Comparison of ENCODE assay signal across 22 cellular contexts in genomic region chr13:25689539-25689938, GRCh38.
"Had no signal": no experiment of that assay in that cellular context is flagged by ENCODE, and none has a peak within 500 bp of the region (broad histone marks: within the 10 kb centered on the region; RNA-seq: fewer than 3 reads in every experiment).

No MANE protein-coding gene starts in this region.

- H3K9me3 ChIP-seq: heart left ventricle, mucosa of descending colon, prostate gland, right lobe of liver, testis, tibial nerve had no signal

- H3K79me2 ChIP-seq: parathyroid adenoma had no signal

- ATAC-seq: foreskin keratinocyte; heart left ventricle; mucosa of descending colon; right lobe of liver; stimulated activated naive B cell treated with anti-CD40 and anti-IgM and Interleukin-4, amounts not matched to agents 10 μg/mL and 1 μg/mL and 100 μg/mL, for 72 hours; stimulated activated naive CD8-positive, alpha-beta T cell treated with anti-CD3 and anti-CD28 coated beads, Interleukin-15, amount 100 ng/mL, for 72 hours had no signal

- H3K4me1 Mint-ChIP-seq: stimulated activated naive B cell treated with anti-CD40 and anti-IgM and Interleukin-4, amounts not matched to agents 10 μg/mL and 1 μg/mL and 100 μg/mL, for 72 hours; stimulated activated naive CD8-positive, alpha-beta T cell treated with anti-CD3 and anti-CD28 coated beads, Interleukin-15, amount 100 ng/mL, for 72 hours had no signal

- H3K4me3 Mint-ChIP-seq: dendritic cell treated with granulocyte-macrophage colony-stimulating factor and Interleukin-4, amounts not matched to agents 40 ng/mL and 50 ng/mL, for 4 days; nephron progenitor cell; stimulated activated naive B cell treated with anti-CD40 and anti-IgM and Interleukin-4, amounts not matched to agents 10 μg/mL and 1 μg/mL and 100 μg/mL, for 72 hours; stimulated activated naive CD8-positive, alpha-beta T cell treated with anti-CD3 and anti-CD28 coated beads, Interleukin-15, amount 100 ng/mL, for 72 hours had no signal

- H3K27ac Mint-ChIP-seq: dendritic cell treated with granulocyte-macrophage colony-stimulating factor and Interleukin-4, amounts not matched to agents 40 ng/mL and 50 ng/mL, for 4 days; nephron progenitor cell; stimulated activated naive B cell treated with anti-CD40 and anti-IgM and Interleukin-4, amounts not matched to agents 10 μg/mL and 1 μg/mL and 100 μg/mL, for 72 hours; stimulated activated naive CD8-positive, alpha-beta T cell treated with anti-CD3 and anti-CD28 coated beads, Interleukin-15, amount 100 ng/mL, for 72 hours had no signal

- H3K4me1 ChIP-seq: foreskin keratinocyte, parathyroid adenoma, prostate gland, right lobe of liver, testis had no signal

- H2AFZ ChIP-seq: parathyroid adenoma had no signal

- H3K27me3 Mint-ChIP-seq: dendritic cell treated with granulocyte-macrophage colony-stimulating factor and Interleukin-4, amounts not matched to agents 40 ng/mL and 50 ng/mL, for 4 days had no signal

- H3K36me3 Mint-ChIP-seq: stimulated activated naive B cell treated with anti-CD40 and anti-IgM and Interleukin-4, amounts not matched to agents 10 μg/mL and 1 μg/mL and 100 μg/mL, for 72 hours had no signal

- H3K9ac ChIP-seq: parathyroid adenoma had no signal

- H3K36me3 ChIP-seq: heart left ventricle, prostate gland, right lobe of liver, tibial nerve had no signal

- DNase-seq: cerebellar nuclear complex; foreskin keratinocyte; heart left ventricle; hippocampal formation; kidney glomerular epithelial cell; mesendoderm; mucosa of descending colon; nephron progenitor cell; retina; right lobe of liver; stimulated activated CD4-positive, alpha-beta T cell treated with anti-CD3 and anti-CD28 coated beads, Interleukin-2, amount 100 ng/mL, for 24 hours; stimulated activated CD4-positive, alpha-beta T cell treated with anti-CD3 and anti-CD28 coated beads, Interleukin-4, amount 100 ng/mL, for 4 hours; stimulated activated naive B cell treated with anti-CD40 and anti-IgM and Interleukin-4, amounts not matched to agents 10 μg/mL and 1 μg/mL and 100 μg/mL, for 72 hours; stimulated activated naive CD8-positive, alpha-beta T cell treated with anti-CD3 and anti-CD28 coated beads, Interleukin-15, amount 100 ng/mL, for 72 hours; testis had no signal

- H3K27me3 ChIP-seq: foreskin keratinocyte, heart left ventricle, right lobe of liver, testis, tibial nerve had no signal

- H3K9me3 Mint-ChIP-seq: dendritic cell treated with granulocyte-macrophage colony-stimulating factor and Interleukin-4, amounts not matched to agents 40 ng/mL and 50 ng/mL, for 4 days; stimulated activated naive CD8-positive, alpha-beta T cell treated with anti-CD3 and anti-CD28 coated beads, Interleukin-15, amount 100 ng/mL, for 72 hours had no signal

- H3K4me3 ChIP-seq: heart left ventricle, mucosa of descending colon, prostate gland, right lobe of liver, skin epidermis, testis, tibial nerve had no signal

- FAIRE-seq: colon, islet of Langerhans had no signal

- H3K27ac ChIP-seq: foreskin keratinocyte, heart left ventricle, parathyroid adenoma, prostate gland, right lobe of liver, skin epidermis, testis, tibial nerve had no signal
